Comparison of ENCODE assay signal across 8 cellular contexts in the genomic region with DNA sequence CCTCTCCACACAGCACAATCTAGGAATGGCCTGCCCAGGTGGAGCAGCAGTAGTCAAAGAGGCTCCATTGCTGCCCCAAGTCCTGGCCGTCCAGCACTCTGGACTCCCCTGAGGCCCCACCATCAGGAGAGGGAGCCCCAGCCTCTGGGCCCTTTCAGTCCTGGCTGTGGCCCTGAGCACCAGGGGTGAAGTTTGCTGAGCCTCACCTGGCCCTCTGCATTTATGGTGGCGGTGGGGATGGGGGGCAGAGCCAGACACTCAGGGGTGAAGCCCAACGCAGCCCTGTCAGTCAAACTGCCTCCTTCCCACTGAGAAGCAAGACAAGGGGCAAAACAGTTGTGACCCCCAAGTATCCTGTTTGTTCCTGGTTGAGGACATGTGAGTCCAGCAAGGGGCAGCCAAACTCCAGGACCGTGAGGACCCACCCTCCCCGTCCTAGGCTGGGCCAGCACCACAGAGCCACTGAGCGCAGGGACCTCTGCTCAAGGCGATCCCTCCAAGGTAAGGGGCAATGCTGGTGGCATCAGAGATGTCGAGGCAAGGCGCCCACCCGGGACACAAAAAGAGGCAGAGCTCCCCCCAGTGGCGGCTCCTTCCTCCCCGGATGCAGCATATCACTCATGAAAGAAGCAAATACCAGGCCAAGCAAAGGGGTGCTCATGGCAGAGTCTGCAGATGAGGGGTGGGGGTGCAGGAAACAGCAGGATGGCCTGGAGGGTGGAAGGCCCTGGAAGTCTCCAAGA. TPM values are rescaled to one million over a fixed set of nuclear protein-coding genes. Genes with fewer than 3 reads are reported as not detected.
DNase-seq lines count a peak whose midpoint lies in the region; ATAC-seq and TF ChIP-seq lines count a peak whose summit lies in the region.

No MANE protein-coding gene starts in this region.

- no peaks in the 10 kb centered on the region for H3K9me3 ChIP-seq in neural progenitor cell (ENCODE audit: low read depth)

- H3F3A ChIP-seq in neural progenitor cell (ENCODE audit: low read depth): no peaks in the 10 kb centered on the region

- H2AFZ ChIP-seq in neural progenitor cell (replicated peaks): peak overlapping the region; percentile 44

- H3K27ac ChIP-seq in neural progenitor cell: no peak overlapping the region

- peaks cover 3% of the 10 kb centered on the region for H3K27me3 Mint-ChIP-seq in neural progenitor cell (ENCODE audit: insufficient read depth, low read depth)
- no peaks in the 10 kb centered on the region for H3K27me3 Mint-ChIP-seq in type B pancreatic cell

- no peak overlapping the region for H3K4me2 ChIP-seq in neural progenitor cell

- DNase-seq in NCI-H1417 (lab: John Stamatoyannopoulos, UW) (peak; percentile 29 to 68 (median 36)), NCI-H1417 treated with DMSO at 0.1 percent for 48 hours (lab: John Stamatoyannopoulos, UW) (no peak), NCI-H146 treated with DMSO at 0.1 percent for 48 hours (lab: John Stamatoyannopoulos, UW; ENCODE audit: unreplicated experiment) (peak; percentile 9), epithelial cell of esophagus (ENCODE audit: low read depth) (peak; percentile 31), neural progenitor cell (ENCODE audit: low spot score) (peak; percentile 81), type B pancreatic cell (ENCODE audit: extremely low spot score, unreplicated experiment) (no peak)
- DNase-seq in activated CD8-positive, alpha-beta memory T cell treated with anti-CD3 and anti-CD28 coated beads for 4 hours (ENCODE audit: low read depth in 2 of 2): peak; percentile 20 to 21

- no peaks in the 10 kb centered on the region for H4K20me1 ChIP-seq in neural progenitor cell (ENCODE audit: low read depth)

- H3K79me2 ChIP-seq in neural progenitor cell (ENCODE audit: low read depth): no peaks in the 10 kb centered on the region

- H3K36me3 Mint-ChIP-seq in neural progenitor cell (no peaks in the 10 kb centered on the region), type B pancreatic cell (no peaks in the 10 kb centered on the region)

- no peak overlapping the region for H3K9ac ChIP-seq in neural progenitor cell

- no peak for ATAC-seq in GM18517 (IDR thresholded peaks at IDR 0.05; ENCODE audit: unreplicated experiment)

- no peaks in the 10 kb centered on the region for H3K36me3 ChIP-seq in neural progenitor cell

- H3K27ac Mint-ChIP-seq in neural progenitor cell: no peak overlapping the region
- no peak overlapping the region for H3K27ac Mint-ChIP-seq in type B pancreatic cell

- peak; percentile 45 for TF ChIP-seq CTCF in epithelial cell of esophagus (IDR thresholded peaks at IDR 0.05; ENCODE audit: insufficient read depth, low read depth, low read length, missing control alignments)
- peak; percentile 86 for TF ChIP-seq CTCF in neural progenitor cell (IDR thresholded peaks at IDR 0.05)
- peak; percentile 74 for TF ChIP-seq CTCF in type B pancreatic cell (conservative IDR thresholded peaks at IDR 0.05)

- H3K4me1 Mint-ChIP-seq in neural progenitor cell: no peaks in the 10 kb centered on the region
- no peaks in the 10 kb centered on the region for H3K4me1 Mint-ChIP-seq in type B pancreatic cell (ENCODE audit: unreplicated experiment)

- H3K4me3 ChIP-seq in epithelial cell of esophagus (ENCODE audit: low read length) (no peak overlapping the region), neural progenitor cell (no peak overlapping the region)

- H3K27me3 ChIP-seq in neural progenitor cell: peaks cover 24% of the 10 kb centered on the region

- H3K4me3 Mint-ChIP-seq in neural progenitor cell (no peak overlapping the region), type B pancreatic cell (no peak overlapping the region)

- no peaks in the 10 kb centered on the region for H3K4me1 ChIP-seq in neural progenitor cell

- H3K9me3 Mint-ChIP-seq in neural progenitor cell (no peaks in the 10 kb centered on the region), type B pancreatic cell (no peaks in the 10 kb centered on the region)

RNA-seq across cellular contexts. Expression of a gene that starts 4.8 kb away (rescaled TPM):
- total RNA-seq in neural progenitor cell (ENCODE audit: low replicate concordance): 0.28 TPM in 1 of 2 replicates, not detected in the other
- 18.3 and 51.7 TPM in 2 replicates for total RNA-seq in type B pancreatic cell (ENCODE audit: low replicate concordance)

Comparison
In these comparisons a context has a peak if more than half of its experiments do, and no peak if none do; other contexts are left out.
1. DNase-seq: peak in NCI-H1417 (3 of 3), NCI-H146 treated with DMSO at 0.1 percent for 48 hours (single experiment), activated CD8-positive, alpha-beta memory T cell treated with anti-CD3 and anti-CD28 coated beads for 4 hours (2 of 2), epithelial cell of esophagus (single experiment) and neural progenitor cell (single experiment); none in NCI-H1417 treated with DMSO at 0.1 percent for 48 hours (single experiment) and type B pancreatic cell (single experiment).
2. RNA of a gene that starts 4.8 kb away (total RNA-seq): 18.3 to 51.7 TPM in type B pancreatic cell; 0.28 TPM in neural progenitor cell; every median in the first group is over 10 times any median in the second.
3. Peak in every context shown above with its lines, with median percentiles within 50 percentile points of each other: CTCF ChIP-seq.